ENCODE assay signal across 8 cellular contexts in the genomic region with DNA sequence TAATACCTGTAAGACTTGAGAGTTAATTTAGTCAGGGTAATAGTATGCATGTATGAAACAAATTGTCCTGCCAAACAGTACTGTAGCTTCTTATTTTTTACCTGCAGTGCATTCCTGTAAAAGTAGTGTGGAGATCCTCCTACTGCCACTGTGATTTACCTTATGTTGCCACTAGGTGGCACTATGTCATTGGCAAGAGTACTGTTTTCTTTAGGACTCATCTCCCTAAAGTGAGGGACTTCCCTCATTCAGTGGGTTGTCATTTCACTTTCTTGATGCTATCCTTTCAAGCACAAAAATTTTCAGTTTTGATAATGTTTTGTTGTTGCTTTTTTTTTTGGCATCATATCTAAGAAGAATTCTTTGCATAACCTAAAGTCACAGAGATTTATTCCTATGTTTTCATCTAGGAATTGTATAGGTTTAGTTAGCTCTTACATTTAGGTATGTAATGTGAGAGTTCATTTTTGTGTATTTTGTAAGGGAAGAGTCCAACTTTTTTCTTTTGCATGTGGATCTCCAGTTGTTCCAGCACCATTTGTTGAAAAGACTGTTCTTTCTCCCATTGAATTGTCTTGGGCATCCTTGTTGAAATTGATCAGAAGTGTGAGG.
DNase-seq lines count a peak whose midpoint lies in the region; ATAC-seq and TF ChIP-seq lines count a peak whose summit lies in the region.

No MANE protein-coding gene starts in this region.

- peak; percentile 72 for TF ChIP-seq CTCF in GM20000 (IDR thresholded peaks at IDR 0.05; ENCODE audit: extremely low read depth, missing control alignments)
- peak; percentile 54 to 79 (median 71) for TF ChIP-seq CTCF in prostate gland (IDR thresholded peaks at IDR 0.05)

- H3K4me3 ChIP-seq in prostate gland, result no peak overlapping the region

- DNase-seq in DMS114 treated with DMSO at 0.1 percent for 48 hours (lab: John Stamatoyannopoulos, UW; ENCODE audit: unreplicated experiment) (peak; percentile 64), GM20000 (ENCODE audit: low spot score) (peak; percentile 59), HuH-7.5 (ENCODE audit: low spot score) (peak; percentile 70), OCI-M1 (lab: John Stamatoyannopoulos, UW) (peak; percentile 85), globus pallidus (ENCODE audit: low spot score) (peak; percentile 63), prostate gland (ENCODE audit: low spot score) (peak; percentile 82)
- DNase-seq in activated naive CD4-positive, alpha-beta T cell treated with Interleukin-2 at 50 U/mL for 16 hours, result peak; percentile 35

- intact Hi-C loops in prostate gland (cut with DNase I), result loop anchor here (5.0 to 10.0 kb wide), 3 partner anchors 96 to 349 kb away; no protein-coding TSS in a partner anchor

- H3K36me3 ChIP-seq in prostate gland, result no peaks in the 10 kb centered on the region

- ATAC-seq in HG03135 (IDR thresholded peaks at IDR 0.05; ENCODE audit: unreplicated experiment), result no peak

- H3K9me3 ChIP-seq in prostate gland, result no peaks in the 10 kb centered on the region

- no peaks in the 10 kb centered on the region for H3K27me3 ChIP-seq in prostate gland (replicated peaks; ENCODE audit: insufficient read depth)

- TF ChIP-seq POLR2A in prostate gland (IDR thresholded peaks at IDR 0.05), result no peak

- no peak overlapping the region for H3K27ac ChIP-seq in prostate gland

- H3K4me1 ChIP-seq in prostate gland (replicated peaks), result peaks cover 2% of the 10 kb centered on the region

Comparison
In these comparisons a context has a peak if more than half of its experiments do, and no peak if none do; other contexts are left out.
1. DNase-seq: peak in every context shown above with its lines; median percentile 85 in OCI-M1; 82 in prostate gland; 70 in HuH-7.5; 64 in DMS114 treated with DMSO at 0.1 percent for 48 hours; 63 in globus pallidus; 59 in GM20000; 35 in activated naive CD4-positive, alpha-beta T cell treated with Interleukin-2 at 50 U/mL for 16 hours.